9 cellular contexts compared by ENCODE assay signal in the genomic region with DNA sequence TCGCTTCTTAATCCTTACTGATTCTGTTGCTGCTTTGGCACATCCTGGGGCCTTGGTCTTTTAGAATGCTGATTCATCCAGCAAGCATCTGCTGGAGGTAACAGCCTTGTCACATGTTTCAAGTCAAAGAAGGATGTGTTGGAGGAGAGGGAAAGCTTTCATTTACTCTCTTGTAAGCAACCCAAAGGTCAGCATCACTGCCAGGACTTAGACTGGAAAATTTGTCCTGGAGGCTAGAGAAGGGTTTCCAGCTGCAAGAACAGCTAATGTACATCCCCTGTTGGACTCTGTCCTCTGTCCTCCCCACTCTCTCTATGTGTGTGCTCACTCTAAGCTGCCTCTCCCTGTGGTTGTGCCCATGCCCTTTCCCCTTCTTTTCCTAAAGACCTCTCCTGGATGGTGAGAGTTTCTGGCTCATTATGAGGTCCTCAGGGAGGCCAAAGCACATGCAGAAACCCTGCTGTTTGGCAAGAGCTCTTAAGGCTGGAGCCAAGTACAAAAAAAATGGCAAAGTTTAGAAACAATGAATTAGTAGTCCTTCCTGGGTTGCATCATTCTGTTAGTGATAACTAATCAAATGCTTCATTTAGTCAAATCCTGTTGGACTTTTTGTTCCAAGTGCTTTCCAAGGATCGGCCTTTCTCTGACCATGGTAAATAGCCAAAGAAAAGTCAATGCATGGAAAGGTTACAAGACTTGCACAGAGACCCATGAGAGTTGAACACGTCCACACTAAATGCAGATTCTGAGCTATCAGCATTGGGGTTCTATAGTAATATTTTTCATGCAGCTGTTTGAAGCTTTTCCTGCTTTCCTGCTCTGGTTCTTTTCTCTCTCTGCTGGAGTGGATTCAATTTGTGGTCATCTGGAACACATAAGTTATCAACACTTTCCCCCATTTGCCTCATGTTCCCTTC. TPM values are rescaled to one million over a fixed set of nuclear protein-coding genes. Genes with fewer than 3 reads are reported as not detected.
DNase-seq lines count a peak whose midpoint lies in the region; ATAC-seq and TF ChIP-seq lines count a peak whose summit lies in the region.
"Had no signal": no experiment of that assay in that cellular context is flagged by ENCODE, and none has a peak within 500 bp of the region (broad histone marks: within the 10 kb centered on the region; RNA-seq: fewer than 3 reads in every experiment).

No MANE protein-coding gene starts in this region.

- no peak overlapping the region for H3K4me3 ChIP-seq in AG09309 (ENCODE audit: control insufficient read depth, low read depth, low read length)

- no peak for ATAC-seq in GM21390 (IDR thresholded peaks at IDR 0.05; ENCODE audit: unreplicated experiment)
- ATAC-seq in HG02798 (IDR thresholded peaks at IDR 0.05; ENCODE audit: poor library complexity, unreplicated experiment), result no peak
- ATAC-seq in HG02852 (IDR thresholded peaks at IDR 0.05; ENCODE audit: unreplicated experiment), result no peak

- TF ChIP-seq CTCF in AG09309 (IDR thresholded peaks at IDR 0.05; ENCODE audit: control insufficient read depth, insufficient read depth, low read depth, low read length, missing control alignments), result no peak

- DNase-seq in AG09309 (ENCODE audit: low read depth) (peak; percentile 37), RPMI7951 (ENCODE audit: low read depth) (peak; percentile 94), fibroblast of peridontal ligament (ENCODE audit: extremely low read depth) (peak; percentile 95), myocyte (ENCODE audit: low read depth) (peak; percentile 73), globus pallidus (ENCODE audit: low spot score) (no peak)
- DNase-seq: activated gamma-delta T cell treated with Interleukin-2 at 50 U/mL for 16 hours had no signal

RNA-seq across cellular contexts. Expression of gene SRPX, which starts 13.5 kb away (rescaled TPM):
- total RNA-seq in RPMI7951 (2014; rRNA removed; shearing (Covaris generic)), result 357 and 381 TPM in 2 replicates
- 43.2 and 51.5 TPM in 2 replicates for total RNA-seq in myocyte
- polyA plus RNA-seq in myocyte (2012), result 38.5 TPM
